12 cellular contexts compared by ENCODE assay signal in the genomic region with DNA sequence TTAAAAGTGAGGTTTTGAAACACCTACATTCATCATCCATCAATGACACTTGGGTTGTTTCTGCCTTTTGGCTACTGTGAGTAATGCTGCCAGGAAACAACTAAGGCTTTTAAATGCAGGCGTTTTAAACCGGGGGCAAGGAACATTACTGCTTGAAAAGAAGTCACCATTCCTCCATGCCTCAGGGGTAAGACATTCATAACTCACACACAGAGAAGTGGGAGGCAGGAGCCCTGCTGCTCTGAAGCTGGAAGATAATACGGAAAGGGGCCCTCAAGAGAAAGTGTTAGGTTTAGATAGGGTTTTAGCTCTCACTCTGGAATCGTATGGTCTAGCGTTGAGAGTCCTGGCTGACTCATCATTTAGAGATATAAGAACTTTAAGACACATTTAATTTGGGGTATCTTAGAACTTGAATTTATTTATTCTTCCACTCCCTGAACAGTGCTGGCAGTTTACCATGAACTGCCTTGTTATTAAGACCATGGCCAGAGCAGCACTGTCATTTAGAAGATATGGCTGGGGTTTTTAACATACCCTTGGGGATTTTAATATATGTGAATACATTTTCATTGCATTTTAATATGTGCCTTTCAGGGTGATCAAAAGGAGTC. TPM values are rescaled to one million over a fixed set of nuclear protein-coding genes. Genes with fewer than 3 reads are reported as not detected.
DNase-seq lines count a peak whose midpoint lies in the region; ATAC-seq and TF ChIP-seq lines count a peak whose summit lies in the region.
"Had no signal": no experiment of that assay in that cellular context is flagged by ENCODE, and none has a peak within 500 bp of the region (broad histone marks: within the 10 kb centered on the region; RNA-seq: fewer than 3 reads in every experiment).

No MANE protein-coding gene starts in this region.

- peak overlapping the region; percentile 27; the same call in 1 of the 2 replicates for H3K4me3 Mint-ChIP-seq in HFFc6
- H3K4me3 Mint-ChIP-seq in activated CD8-positive, alpha-beta memory T cell treated with anti-CD3 and anti-CD28 coated beads, Interleukin-2, amount 10 ng/mL, durations not matched to agents 7 days and 5 days = no peak overlapping the region
- H3K4me3 Mint-ChIP-seq: dendritic cell treated with granulocyte-macrophage colony-stimulating factor and Interleukin-4, amounts not matched to agents 40 ng/mL and 50 ng/mL, for 4 days had no signal

- CTCF ChIA-PET in activated CD8-positive, alpha-beta memory T cell treated with anti-CD3 and anti-CD28 coated beads, Interleukin-2, amount 10 ng/mL, durations not matched to agents 7 days and 5 days (lab: Charles Lee) = no interaction called here

- no peak for TF ChIP-seq CTCF in HFFc6 (IDR thresholded peaks at IDR 0.05)

- H3K27me3 Mint-ChIP-seq in HFFc6 (ENCODE audit: insufficient read depth) = no peaks in the 10 kb centered on the region; the same call in none of the 2 replicates
- H3K27me3 Mint-ChIP-seq in activated CD8-positive, alpha-beta memory T cell treated with anti-CD3 and anti-CD28 coated beads, Interleukin-2, amount 10 ng/mL, durations not matched to agents 7 days and 5 days = no peaks in the 10 kb centered on the region
- H3K27me3 Mint-ChIP-seq: dendritic cell treated with granulocyte-macrophage colony-stimulating factor and Interleukin-4, amounts not matched to agents 40 ng/mL and 50 ng/mL, for 4 days had no signal

- peak overlapping the region; percentile 83 for H3K27ac Mint-ChIP-seq in HFFc6
- no peak overlapping the region for H3K27ac Mint-ChIP-seq in activated CD8-positive, alpha-beta memory T cell treated with anti-CD3 and anti-CD28 coated beads, Interleukin-2, amount 10 ng/mL, durations not matched to agents 7 days and 5 days
- H3K27ac Mint-ChIP-seq: dendritic cell treated with granulocyte-macrophage colony-stimulating factor and Interleukin-4, amounts not matched to agents 40 ng/mL and 50 ng/mL, for 4 days had no signal

- H3K36me3 Mint-ChIP-seq in HFFc6 (ENCODE audit: low read depth) = peaks cover 18% of the 10 kb centered on the region
- peaks cover 19% of the 10 kb centered on the region for H3K36me3 Mint-ChIP-seq in activated CD8-positive, alpha-beta memory T cell treated with anti-CD3 and anti-CD28 coated beads, Interleukin-2, amount 10 ng/mL, durations not matched to agents 7 days and 5 days

- DNase-seq in A172 (ENCODE audit: low spot score) (peak; percentile 71), HFFc6 (peak; percentile 62), foreskin melanocyte (peak; percentile 75), retina (no peak), CD1c-positive myeloid dendritic cell (ENCODE audit: extremely low spot score) (no peak), DMS 273 (lab: John Stamatoyannopoulos, UW; ENCODE audit: unreplicated experiment) (no peak)
- DNase-seq in activated CD8-positive, alpha-beta memory T cell treated with anti-CD3 and anti-CD28 coated beads, Interleukin-2, amount 10 ng/mL, durations not matched to agents 7 days and 5 days = peak; percentile 18
- no peak for DNase-seq in activated effector memory CD4-positive, alpha-beta T cell treated with Interleukin-2 at 50 U/mL for 16 hours
- DNase-seq: GF-D8, NCI-H187, right cardiac atrium had no signal

- H3K9me3 Mint-ChIP-seq in HFFc6 = no peaks in the 10 kb centered on the region
- H3K9me3 Mint-ChIP-seq in activated CD8-positive, alpha-beta memory T cell treated with anti-CD3 and anti-CD28 coated beads, Interleukin-2, amount 10 ng/mL, durations not matched to agents 7 days and 5 days (ENCODE audit: low read depth) = no peaks in the 10 kb centered on the region
- H3K9me3 Mint-ChIP-seq: dendritic cell treated with granulocyte-macrophage colony-stimulating factor and Interleukin-4, amounts not matched to agents 40 ng/mL and 50 ng/mL, for 4 days had no signal

- H3K4me1 Mint-ChIP-seq in HFFc6 (ENCODE audit: low read depth) = peaks cover 41% of the 10 kb centered on the region
- H3K4me1 Mint-ChIP-seq in activated CD8-positive, alpha-beta memory T cell treated with anti-CD3 and anti-CD28 coated beads, Interleukin-2, amount 10 ng/mL, durations not matched to agents 7 days and 5 days = peaks cover 14% of the 10 kb centered on the region

- no peak for ATAC-seq in activated CD8-positive, alpha-beta memory T cell treated with anti-CD3 and anti-CD28 coated beads, Interleukin-2, amount 10 ng/mL, durations not matched to agents 7 days and 5 days
- ATAC-seq: right cardiac atrium had no signal

RNA-seq across cellular contexts. Expression of gene TUBB1, which starts 1.8 kb away (rescaled TPM):
- 0.36 and 0.64 TPM in 2 replicates for total RNA-seq in A172 (2014; rRNA removed; shearing (Covaris generic))
- not detected for total RNA-seq in HFFc6 (2021; fragmentation: NEBNext Ultra II Directional; extraction: Animal tissue kit (Norgen Biotek cat#: 25700))
- not detected for total RNA-seq in activated CD8-positive, alpha-beta memory T cell treated with anti-CD3 and anti-CD28 coated beads, Interleukin-2, amount 10 ng/mL, durations not matched to agents 7 days and 5 days

RNA-seq across cellular contexts. Expression of gene ATP5F1E, which starts 11.1 kb away (rescaled TPM):
- 37.0 and 41.4 TPM in 2 replicates for total RNA-seq in A172 (2014; rRNA removed; shearing (Covaris generic))
- total RNA-seq in HFFc6 (2021; fragmentation: NEBNext Ultra II Directional; extraction: Animal tissue kit (Norgen Biotek cat#: 25700)) = 10 to 100 TPM; 75.0 to 91.4 (median 84.4) TPM
- 10 to 100 TPM; 78.3 to 80.8 TPM for total RNA-seq in activated CD8-positive, alpha-beta memory T cell treated with anti-CD3 and anti-CD28 coated beads, Interleukin-2, amount 10 ng/mL, durations not matched to agents 7 days and 5 days

RNA-seq across cellular contexts. Expression of gene CTSZ, which starts 14.0 kb away (rescaled TPM):
- total RNA-seq in A172 (2014; rRNA removed; shearing (Covaris generic)) = 228 and 320 TPM in 2 replicates
- total RNA-seq in HFFc6 (2021; fragmentation: NEBNext Ultra II Directional; extraction: Animal tissue kit (Norgen Biotek cat#: 25700)) = 100 to 1,000 TPM; 124 to 240 (median 136) TPM
- 10 to 100 TPM; 39.6 to 48.0 TPM for total RNA-seq in activated CD8-positive, alpha-beta memory T cell treated with anti-CD3 and anti-CD28 coated beads, Interleukin-2, amount 10 ng/mL, durations not matched to agents 7 days and 5 days

RNA-seq across cellular contexts. Expression of gene PRELID3B, which starts 21.5 kb away (rescaled TPM):
- total RNA-seq in A172 (2014; rRNA removed; shearing (Covaris generic)) = 152 and 196 TPM in 2 replicates
- total RNA-seq in HFFc6 (2021; fragmentation: NEBNext Ultra II Directional; extraction: Animal tissue kit (Norgen Biotek cat#: 25700)) = 10 to 100 TPM; 55.2 to 64.1 (median 59.8) TPM
- 100 to 1,000 TPM in 1 of 2 experiments, 10 to 100 TPM in 1; 80.4 to 104 TPM for total RNA-seq in activated CD8-positive, alpha-beta memory T cell treated with anti-CD3 and anti-CD28 coated beads, Interleukin-2, amount 10 ng/mL, durations not matched to agents 7 days and 5 days

RNA-seq across cellular contexts. Expression of gene NELFCD, which starts 40.0 kb away (rescaled TPM):
- total RNA-seq in A172 (2014; rRNA removed; shearing (Covaris generic)) = 81.4 and 102 TPM in 2 replicates
- total RNA-seq in HFFc6 (2021; fragmentation: NEBNext Ultra II Directional; extraction: Animal tissue kit (Norgen Biotek cat#: 25700)) = 10 to 100 TPM; 52.3 to 64.0 (median 62.1) TPM
- 10 to 100 TPM; 71.2 to 86.2 TPM for total RNA-seq in activated CD8-positive, alpha-beta memory T cell treated with anti-CD3 and anti-CD28 coated beads, Interleukin-2, amount 10 ng/mL, durations not matched to agents 7 days and 5 days

Comparison
In these comparisons a context has a peak if more than half of its experiments do, and no peak if none do; other contexts are left out.
1. DNase-seq: peak in A172 (single experiment), HFFc6 (single experiment), activated CD8-positive, alpha-beta memory T cell treated with anti-CD3 and anti-CD28 coated beads, Interleukin-2, amount 10 ng/mL, durations not matched to agents 7 days and 5 days (single experiment) and foreskin melanocyte (single experiment); none in retina (single experiment), activated effector memory CD4-positive, alpha-beta T cell treated with Interleukin-2 at 50 U/mL for 16 hours (single experiment), CD1c-positive myeloid dendritic cell (single experiment) and DMS 273 (single experiment).